Comparison of ENCODE assay signal across 8 cellular contexts in genomic region chr9:35645736-35646582, GRCh38. TPM values are rescaled to one million over a fixed set of nuclear protein-coding genes. Genes with fewer than 3 reads are reported as not detected.
DNase-seq lines count a peak whose midpoint lies in the region; ATAC-seq and TF ChIP-seq lines count a peak whose summit lies in the region.

No MANE protein-coding gene starts in this region.

- no peak for TF ChIP-seq POLR2A in right lobe of liver (IDR thresholded peaks at IDR 0.05)
- TF ChIP-seq POLR2A in erythroblast (IDR thresholded peaks at IDR 0.05; ENCODE audit: low read length) = no peak

- peak overlapping the region; percentile 67 to 80 (median 75) for H3K27ac ChIP-seq in right lobe of liver
- H3K27ac ChIP-seq in tibial artery = peak overlapping the region; percentile 89 to 92

- H3K27me3 ChIP-seq in right lobe of liver = no peaks in the 10 kb centered on the region
- no peaks in the 10 kb centered on the region for H3K27me3 ChIP-seq in tibial artery

- H3K27me3 Mint-ChIP-seq in chondrocyte (ENCODE audit: low read depth) = no peaks in the 10 kb centered on the region

- intact Hi-C loops in right lobe of liver (cut with DNase I) (no loop called here), tibial artery (cut with DNase I; ENCODE audit: low total_unique reads) (no loop called here), posterior vena cava (cut with DNase I) (loop anchor here in 1 of 2 donors (5.0 kb wide), 1 partner anchor 34 kb away; no protein-coding TSS in a partner anchor)

- no peak for TF ChIP-seq CTCF in chondrocyte (IDR thresholded peaks at IDR 0.05)
- TF ChIP-seq CTCF in right lobe of liver (IDR thresholded peaks at IDR 0.05) = no peak
- TF ChIP-seq CTCF in tibial artery (IDR thresholded peaks at IDR 0.05) = no peak

- POLR2A ChIA-PET in HEK293T (lab: Yijun Ruan, JAX) = interaction anchor here (1.1 to 5.6 kb wide), 5 partner anchors 12 to 86 kb away, joined by 3 to 35 read pairs (median 6); partner anchors contain the start of genes ARHGEF39, CCDC107, CREB3 and RMRP

- no peaks in the 10 kb centered on the region for H3K9me3 Mint-ChIP-seq in chondrocyte (ENCODE audit: low read depth)

- ATAC-seq in right lobe of liver = peak; percentile 23 to 31 (median 28)

- peaks cover 22% of the 10 kb centered on the region for H3K4me1 Mint-ChIP-seq in chondrocyte (ENCODE audit: low read depth)

- H3K36me3 Mint-ChIP-seq in chondrocyte (ENCODE audit: low read depth) = no peaks in the 10 kb centered on the region

- DNase-seq in GDM1 (lab: John Stamatoyannopoulos, UW) = peak; percentile 24
- DNase-seq in HEK293T (ENCODE audit: extremely low spot score) = peak; percentile 46
- DNase-seq in NCI-H69 (lab: John Stamatoyannopoulos, UW) = peak; percentile 76
- DNase-seq in chondrocyte (ENCODE audit: low spot score) = no peak
- DNase-seq in right lobe of liver = peak in 1 of 3 donors; percentile 34
- peak; percentile 29 to 56 for DNase-seq in tibial artery
- no peak for DNase-seq in erythroblast (lab: John Stamatoyannopoulos, UW)
- no peak for DNase-seq in posterior vena cava (ENCODE audit: low spot score)

- H3K27ac Mint-ChIP-seq in chondrocyte (ENCODE audit: unreplicated experiment) = peak overlapping the region; percentile 87

- H3K36me3 ChIP-seq in right lobe of liver (no peaks in the 10 kb centered on the region), tibial artery (peaks cover 0 to under 1% (median 0%) of the 10 kb centered on the region in 3 donors)

- H3K4me3 ChIP-seq in right lobe of liver (peak overlapping the region; percentile 50 to 73 (median 57)), tibial artery (peak overlapping the region; percentile 57 to 68)

- no peaks in the 10 kb centered on the region for H3K4me1 ChIP-seq in right lobe of liver
- H3K4me1 ChIP-seq in tibial artery = peaks cover 0 to 21% (median 10%) of the 10 kb centered on the region in 4 donors

- no peaks in the 10 kb centered on the region for H3K9me3 ChIP-seq in right lobe of liver
- H3K9me3 ChIP-seq in tibial artery = no peaks in the 10 kb centered on the region

- CTCF ChIA-PET in HEK293T (lab: Yijun Ruan, JAX) = interaction anchor here (0.6 to 2.5 kb wide), 4 partner anchors 12 to 84 kb away, joined by 3 to 16 read pairs (median 6); partner anchors contain the start of genes CCDC107 and RMRP

- H3K4me3 Mint-ChIP-seq in chondrocyte (ENCODE audit: unreplicated experiment) = peak overlapping the region; percentile 85

- WGBS in right lobe of liver (ENCODE audit: insufficient coverage, low coverage, low lambda C conversion rate, missing lambda C conversion rate) = 22% methylated on average over 22 of the region's 25 CpGs

TF ChIP-seq in HEK293T, 16 proteins besides CTCF, POLR2A, EP300 and RAD21:
- no peak for TF ChIP-seq LEF1 (IDR thresholded peaks at IDR 0.05; ENCODE audit: borderline replicate concordance)
- TF ChIP-seq ELF4 (IDR thresholded peaks at IDR 0.05) = no peak
- TF ChIP-seq SUZ12 (IDR thresholded peaks at IDR 0.05) = no peak
- no peak for TF ChIP-seq NFRKB (IDR thresholded peaks at IDR 0.05)
- no peak for TF ChIP-seq BHLHE40 (IDR thresholded peaks at IDR 0.05; ENCODE audit: borderline replicate concordance)
- no peak for TF ChIP-seq FOXK2 (IDR thresholded peaks at IDR 0.05)
- no peak for TF ChIP-seq ARNT (IDR thresholded peaks at IDR 0.05)
- TF ChIP-seq TARDBP (IDR thresholded peaks at IDR 0.05) = no peak
- TF ChIP-seq ZNF384 (IDR thresholded peaks at IDR 0.05) = no peak
- no peak for TF ChIP-seq PKNOX1 (IDR thresholded peaks at IDR 0.05)
- no peak for TF ChIP-seq CTBP1 (IDR thresholded peaks at IDR 0.05; ENCODE audit: borderline replicate concordance)
- no peak for TF ChIP-seq HDGF (IDR thresholded peaks at IDR 0.05; ENCODE audit: borderline replicate concordance)
- TF ChIP-seq L3MBTL2 (conservative IDR thresholded peaks at IDR 0.05) = no peak
- TF ChIP-seq FOXA1 (IDR thresholded peaks at IDR 0.05) = no peak

RNA-seq across cellular contexts. Expression of gene SIT1, which starts 4.8 kb away (rescaled TPM):
- total RNA-seq in chondrocyte (not detected in 3 replicates), right lobe of liver (under 1 TPM in 5 of 6 experiments, not detected in 1; 0.18 to 0.58 (median 0.37) TPM), posterior vena cava (under 1 TPM; 0.24 to 0.56 TPM)

RNA-seq across cellular contexts. Expression of gene RMRP, which starts 11.9 kb away (rescaled TPM):
- total RNA-seq in chondrocyte = 11,782 to 13,339 TPM (median 12,386 TPM) in 3 replicates
- total RNA-seq in right lobe of liver = over 10,000 TPM in 2 of 6 experiments, 1,000 to 10,000 TPM in 4; 1,534 to 17,791 (median 6,650) TPM
- total RNA-seq in posterior vena cava = over 10,000 TPM; 18,238 to 21,166 TPM

RNA-seq across cellular contexts. Expression of gene CCDC107, which starts 12.1 kb away (rescaled TPM):
- 31.1 to 55.2 TPM (median 52.2 TPM) in 3 replicates for total RNA-seq in chondrocyte
- total RNA-seq in right lobe of liver = 10 to 100 TPM; 10.0 to 24.2 (median 15.3) TPM
- total RNA-seq in posterior vena cava = 10 to 100 TPM; 54.6 to 60.3 TPM

RNA-seq across cellular contexts. Expression of gene ARHGEF39, which starts 19.0 kb away (rescaled TPM):
- total RNA-seq in chondrocyte = 0.79 to 2.3 TPM (median 0.85 TPM) in 3 replicates
- total RNA-seq in right lobe of liver = 1 to 10 TPM in 1 of 6 experiments, under 1 TPM in 5; 0.11 to 3.6 (median 0.43) TPM
- under 1 TPM; 0.29 to 0.46 TPM for total RNA-seq in posterior vena cava

RNA-seq across cellular contexts. Expression of gene CD72, which starts 27.7 kb away (rescaled TPM):
- total RNA-seq in chondrocyte = 0.51 to 1.1 TPM (median 1.1 TPM) in 3 replicates
- 1 to 10 TPM in 4 of 6 experiments, under 1 TPM in 2; 0.60 to 6.9 (median 2.3) TPM for total RNA-seq in right lobe of liver
- 1 to 10 TPM; 2.8 to 4.2 TPM for total RNA-seq in posterior vena cava

Comparison
In these comparisons a context has a peak if more than half of its experiments do, and no peak if none do; other contexts are left out.
1. DNase-seq: peak in GDM1 (single experiment), HEK293T (single experiment), NCI-H69 (single experiment) and tibial artery (2 of 2); none in chondrocyte (single experiment), erythroblast (0 of 2) and posterior vena cava (single experiment).